ENCODE assay signal across 1 cellular context in genomic region chr11:66677599-66678375, GRCh38.
A peak's percentile ranks its signal among the peaks of the same experiment; 100 is the strongest.
TF ChIP-seq lines count a peak whose summit lies in the region.

Gene RBM4B, minus strand, starts transcription at chr11:66677887. Its CDS starts 808 bp downstream, at chr11:66677079.

TF ChIP-seq in GM12878, 131 proteins besides CTCF, POLR2A, EP300 and RAD21 (continued from another document and continues in another):
- TF ChIP-seq EGR1 (IDR thresholded peaks at IDR 0.05; ENCODE audit: borderline replicate concordance in 1 of 2, low read depth in 2 of 2, low read length in 2 of 2), result peak in 1 of 2 experiments; percentile 48; a peak in 1 of 3 replicates
- TF ChIP-seq ZNF687 (IDR thresholded peaks at IDR 0.05), result peak; percentile 46; the same call in 1 of the 2 replicates
- TF ChIP-seq MYB (IDR thresholded peaks at IDR 0.05; ENCODE audit: borderline replicate concordance, low read depth, low read length), result no peak
- TF ChIP-seq SUPT20H (IDR thresholded peaks at IDR 0.05; ENCODE audit: borderline replicate concordance, control insufficient read depth, low read depth, low read length), result no peak
- TF ChIP-seq STAT3 (IDR thresholded peaks at IDR 0.05; ENCODE audit: low read depth, low read length), result no peak
- no peak for TF ChIP-seq ZBTB11 (CRISPR knock-in tag; IDR thresholded peaks at IDR 0.05)
- peak; percentile 60 for TF ChIP-seq TAF1 (IDR thresholded peaks at IDR 0.05; ENCODE audit: borderline replicate concordance, low read depth, low read length)
- TF ChIP-seq ASH2L (IDR thresholded peaks at IDR 0.05; ENCODE audit: borderline replicate concordance, low read depth), result no peak
- TF ChIP-seq RBBP5 (conservative IDR thresholded peaks at IDR 0.05), result no peak
- no peak for TF ChIP-seq ZNF622 (IDR thresholded peaks at IDR 0.05)
- no peak for TF ChIP-seq JUND (IDR thresholded peaks at IDR 0.05; ENCODE audit: low read depth, low read length)
- TF ChIP-seq BHLHE40 (IDR thresholded peaks at IDR 0.05; ENCODE audit: borderline replicate concordance in 1 of 2, low read depth in 2 of 2, low read length in 1 of 2), result peak; percentile 65 to 90; a peak in 2 of 4 replicates
- no peak for TF ChIP-seq SIX5 (IDR thresholded peaks at IDR 0.05; ENCODE audit: low read depth, low read length, severe bottlenecking)
- peak; percentile 76 for TF ChIP-seq SP1 (IDR thresholded peaks at IDR 0.05; ENCODE audit: low read depth, low read length)
- peak; percentile 96 for TF ChIP-seq POLR2AphosphoS2 (IDR thresholded peaks at IDR 0.05; ENCODE audit: low read depth, low read length)
- TF ChIP-seq GATAD2B (conservative IDR thresholded peaks at IDR 0.05; ENCODE audit: low read depth), result no peak
- TF ChIP-seq FOXM1 (IDR thresholded peaks at IDR 0.05; ENCODE audit: low read depth, low read length), result no peak
- TF ChIP-seq POU2F2 (IDR thresholded peaks at IDR 0.05; ENCODE audit: borderline replicate concordance, low read depth, low read length), result no peak; the same call in 1 of the 3 replicates
- TF ChIP-seq ATF2 (IDR thresholded peaks at IDR 0.05; ENCODE audit: low read length), result no peak
- no peak for TF ChIP-seq TBL1XR1 (IDR thresholded peaks at IDR 0.05; ENCODE audit: low read depth, low read length)
- TF ChIP-seq BCLAF1 (IDR thresholded peaks at IDR 0.05), result no peak
- TF ChIP-seq MYC (IDR thresholded peaks at IDR 0.05; ENCODE audit: insufficient read depth, insufficient read length, insufficient replicate concordance, low read length, severe bottlenecking), result no peak
- TF ChIP-seq SMAD1 (IDR thresholded peaks at IDR 0.05; ENCODE audit: low read depth, partially characterized antibody), result no peak
- no peak for TF ChIP-seq ZBTB33 (IDR thresholded peaks at IDR 0.05)
- TF ChIP-seq NBN (IDR thresholded peaks at IDR 0.05), result peak; percentile 67; the same call in 1 of the 2 replicates
- no peak for TF ChIP-seq PAX5 (IDR thresholded peaks at IDR 0.05; ENCODE audit: borderline replicate concordance, low read depth, low read length)
- TF ChIP-seq BMI1 (IDR thresholded peaks at IDR 0.05; ENCODE audit: borderline replicate concordance), result no peak
- no peak for TF ChIP-seq SMARCA5 (IDR thresholded peaks at IDR 0.05)
- no peak for TF ChIP-seq TCF7 (IDR thresholded peaks at IDR 0.05; ENCODE audit: borderline replicate concordance)
- no peak for TF ChIP-seq PBX3 (IDR thresholded peaks at IDR 0.05; ENCODE audit: insufficient replicate concordance, low read depth, low read length)
- TF ChIP-seq YY1 (IDR thresholded peaks at IDR 0.05; ENCODE audit: low read depth, low read length), result peak; percentile 96
- TF ChIP-seq ZNF274 (IDR thresholded peaks at IDR 0.05; ENCODE audit: insufficient read depth, insufficient read length), result no peak
- TF ChIP-seq KLF5 (IDR thresholded peaks at IDR 0.05; ENCODE audit: partially characterized antibody), result peak; percentile 32
- no peak for TF ChIP-seq ATF7 (IDR thresholded peaks at IDR 0.05; ENCODE audit: low read depth)
- TF ChIP-seq NFYA (IDR thresholded peaks at IDR 0.05; ENCODE audit: borderline replicate concordance, low read depth, low read length), result no peak
- TF ChIP-seq WRNIP1 (IDR thresholded peaks at IDR 0.05; ENCODE audit: borderline replicate concordance, low read depth, low read length), result no peak
- no peak for TF ChIP-seq JUNB (IDR thresholded peaks at IDR 0.05)
- no peak for TF ChIP-seq ZNF207 (IDR thresholded peaks at IDR 0.05; ENCODE audit: borderline replicate concordance)
- no peak for TF ChIP-seq NFXL1 (IDR thresholded peaks at IDR 0.05; ENCODE audit: borderline replicate concordance)
- TF ChIP-seq NRF1 (conservative IDR thresholded peaks at IDR 0.05; ENCODE audit: low read depth, low read length), result peak; percentile 75
- TF ChIP-seq SIN3A (IDR thresholded peaks at IDR 0.05; ENCODE audit: low read depth, low read length), result peak; percentile 68; the same call in 1 of the 2 replicates
- no peak for TF ChIP-seq CBX3 (IDR thresholded peaks at IDR 0.05; ENCODE audit: borderline replicate concordance, low read depth)
- peak; percentile 74; the same call in 1 of the 2 replicates for TF ChIP-seq NR2F1 (conservative IDR thresholded peaks at IDR 0.05)
- TF ChIP-seq CBX5 (IDR thresholded peaks at IDR 0.05; ENCODE audit: low read depth), result no peak
- no peak for TF ChIP-seq ATF3 (IDR thresholded peaks at IDR 0.05; ENCODE audit: borderline replicate concordance, extremely low read depth, low read depth, low read length)
- TF ChIP-seq SRF (IDR thresholded peaks at IDR 0.05; ENCODE audit: low read depth in 2 of 2, low read length in 2 of 2), result no peak
